8 cellular contexts compared by ENCODE assay signal in genomic region chr5:76402880-76403712, GRCh38. TPM values are rescaled to one million over a fixed set of nuclear protein-coding genes. Genes with fewer than 3 reads are reported as not detected.
DNase-seq lines count a peak whose midpoint lies in the region; ATAC-seq and TF ChIP-seq lines count a peak whose summit lies in the region.

A gene with protein sequence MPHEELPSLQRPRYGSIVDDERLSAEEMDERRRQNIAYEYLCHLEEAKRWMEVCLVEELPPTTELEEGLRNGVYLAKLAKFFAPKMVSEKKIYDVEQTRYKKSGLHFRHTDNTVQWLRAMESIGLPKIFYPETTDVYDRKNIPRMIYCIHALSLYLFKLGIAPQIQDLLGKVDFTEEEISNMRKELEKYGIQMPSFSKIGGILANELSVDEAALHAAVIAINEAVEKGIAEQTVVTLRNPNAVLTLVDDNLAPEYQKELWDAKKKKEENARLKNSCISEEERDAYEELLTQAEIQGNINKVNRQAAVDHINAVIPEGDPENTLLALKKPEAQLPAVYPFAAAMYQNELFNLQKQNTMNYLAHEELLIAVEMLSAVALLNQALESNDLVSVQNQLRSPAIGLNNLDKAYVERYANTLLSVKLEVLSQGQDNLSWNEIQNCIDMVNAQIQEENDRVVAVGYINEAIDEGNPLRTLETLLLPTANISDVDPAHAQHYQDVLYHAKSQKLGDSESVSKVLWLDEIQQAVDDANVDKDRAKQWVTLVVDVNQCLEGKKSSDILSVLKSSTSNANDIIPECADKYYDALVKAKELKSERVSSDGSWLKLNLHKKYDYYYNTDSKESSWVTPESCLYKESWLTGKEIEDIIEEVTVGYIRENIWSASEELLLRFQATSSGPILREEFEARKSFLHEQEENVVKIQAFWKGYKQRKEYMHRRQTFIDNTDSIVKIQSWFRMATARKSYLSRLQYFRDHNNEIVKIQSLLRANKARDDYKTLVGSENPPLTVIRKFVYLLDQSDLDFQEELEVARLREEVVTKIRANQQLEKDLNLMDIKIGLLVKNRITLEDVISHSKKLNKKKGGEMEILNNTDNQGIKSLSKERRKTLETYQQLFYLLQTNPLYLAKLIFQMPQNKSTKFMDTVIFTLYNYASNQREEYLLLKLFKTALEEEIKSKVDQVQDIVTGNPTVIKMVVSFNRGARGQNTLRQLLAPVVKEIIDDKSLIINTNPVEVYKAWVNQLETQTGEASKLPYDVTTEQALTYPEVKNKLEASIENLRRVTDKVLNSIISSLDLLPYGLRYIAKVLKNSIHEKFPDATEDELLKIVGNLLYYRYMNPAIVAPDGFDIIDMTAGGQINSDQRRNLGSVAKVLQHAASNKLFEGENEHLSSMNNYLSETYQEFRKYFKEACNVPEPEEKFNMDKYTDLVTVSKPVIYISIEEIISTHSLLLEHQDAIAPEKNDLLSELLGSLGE (N-terminal part only) (plus strand): TSS chr5:76403285. CDS start chr5:76403546, 261 bp downstream.

- H3K4me3 Mint-ChIP-seq in nephron: peak within 1 kb of the TSS; percentile 95 to 98 (median 97)
- peak within 1 kb of the TSS; percentile 90 to 99 for H3K4me3 Mint-ChIP-seq in stimulated activated naive CD8-positive, alpha-beta T cell treated with anti-CD3 and anti-CD28 coated beads, Interleukin-15, amount 100 ng/mL, for 72 hours

- H3K4me1 ChIP-seq in OCI-LY7 (ENCODE audit: insufficient read depth, low read length, poor library complexity, severe bottlenecking) (peaks cover 54% of the 10 kb centered on the region), fibroblast of lung (ENCODE audit: control insufficient read depth, extremely low read depth, insufficient read depth, low read length) (no peaks in the 10 kb centered on the region)

- H3K79me2 ChIP-seq in OCI-LY7 (ENCODE audit: insufficient read depth, low read depth, low read length) (peaks cover 40% of the 10 kb centered on the region; the same call in 1 of the 2 replicates), fibroblast of lung (ENCODE audit: control insufficient read depth, insufficient read depth, low read length) (no peaks in the 10 kb centered on the region)

- peaks cover 9% of the 10 kb centered on the region for H3K4me1 Mint-ChIP-seq in nephron
- H3K4me1 Mint-ChIP-seq in stimulated activated naive CD8-positive, alpha-beta T cell treated with anti-CD3 and anti-CD28 coated beads, Interleukin-15, amount 100 ng/mL, for 72 hours: peaks cover 38% of the 10 kb centered on the region

- H3K27me3 Mint-ChIP-seq in nephron (ENCODE audit: low read depth): peaks cover 9% of the 10 kb centered on the region
- H3K27me3 Mint-ChIP-seq in stimulated activated naive CD8-positive, alpha-beta T cell treated with anti-CD3 and anti-CD28 coated beads, Interleukin-15, amount 100 ng/mL, for 72 hours: no peaks in the 10 kb centered on the region

- no peak within 1 kb of the TSS for H3K9ac ChIP-seq in fibroblast of lung (ENCODE audit: insufficient read depth, low read length)

- H3K9me3 ChIP-seq in OCI-LY7 (ENCODE audit: low read length): peaks cover 2% of the 10 kb centered on the region
- no peaks in the 10 kb centered on the region for H3K9me3 ChIP-seq in fibroblast of lung (ENCODE audit: control insufficient read depth, insufficient read depth, low read depth, low read length)

- H3K4me3 ChIP-seq in OCI-LY7 (ENCODE audit: low read depth, low read length, poor library complexity, severe bottlenecking) (peak within 1 kb of the TSS; percentile 93), fibroblast of lung (replicated peaks in 1 of 4; ENCODE audit: control extremely low read depth in 1 of 4, insufficient read depth in 1 of 4, low read depth in 3 of 4, low read length in 4 of 4) (peak within 1 kb of the TSS; percentile 45 to 72 (median 54))

- peaks cover 12% of the 10 kb centered on the region for H3K36me3 ChIP-seq in OCI-LY7 (ENCODE audit: insufficient read depth, low read length)
- no peaks in the 10 kb centered on the region for H3K36me3 ChIP-seq in fibroblast of lung (ENCODE audit: control insufficient read depth, insufficient read depth, low read length)

- peak; percentile 82 for TF ChIP-seq CTCF in OCI-LY7 (conservative IDR thresholded peaks at IDR 0.05; ENCODE audit: low read length)
- TF ChIP-seq CTCF in fibroblast of lung (conservative IDR thresholded peaks at IDR 0.05 in 1 of 2, IDR thresholded peaks at IDR 0.05 in 1 of 2; ENCODE audit: low read depth in 1 of 2, low read length in 2 of 2): peak; percentile 23 to 27
- peak; percentile 76 to 88 (median 77) for TF ChIP-seq CTCF in nephron (IDR thresholded peaks at IDR 0.05; ENCODE audit: unreplicated experiment in 3 of 3)

- no peaks in the 10 kb centered on the region for H3K9me2 ChIP-seq in OCI-LY7 (ENCODE audit: insufficient read depth, low read length)

- peak; percentile 71 for DNase-seq in AG08396 (ENCODE audit: low spot score)
- DNase-seq in OCI-LY7 (ENCODE audit: low spot score): peak; percentile 91
- peak; percentile 71 for DNase-seq in activated T-cell treated with anti-CD3 and anti-CD28 coated beads for 4 hours
- peak; percentile 52 to 67 for DNase-seq in fibroblast of lung (ENCODE audit: low read depth in 2 of 2)
- DNase-seq in stimulated activated naive CD8-positive, alpha-beta T cell treated with anti-CD3 and anti-CD28 coated beads, Interleukin-15, amount 100 ng/mL, for 72 hours: peak; percentile 89 to 93

- H4K20me1 ChIP-seq in OCI-LY7 (ENCODE audit: insufficient read depth, low read length): no peaks in the 10 kb centered on the region
- H4K20me1 ChIP-seq in fibroblast of lung (ENCODE audit: control insufficient read depth, extremely low read depth, insufficient read depth, low read length): no peaks in the 10 kb centered on the region

- peak within 1 kb of the TSS; percentile 84 for H3K4me2 ChIP-seq in OCI-LY7 (ENCODE audit: low read length)
- H3K4me2 ChIP-seq in fibroblast of lung (ENCODE audit: extremely low read depth, insufficient read depth, low read length): peak within 1 kb of the TSS; percentile 81

- H3K27ac ChIP-seq in OCI-LY7 (ENCODE audit: low read depth, low read length, poor library complexity, severe bottlenecking): peak within 1 kb of the TSS; percentile 94
- no peak within 1 kb of the TSS for H3K27ac ChIP-seq in fibroblast of lung (ENCODE audit: insufficient read depth, low read length)

- CTCF ChIA-PET in OCI-LY7 (lab: Charles Lee; ENCODE audit: unreplicated experiment): interaction anchor here (0.8 to 1.2 kb wide), 4 partner anchors 14 to 180 kb away, joined by 3 to 6 read pairs (median 6); no protein-coding TSS in a partner anchor

- no peaks in the 10 kb centered on the region for H3K9me3 Mint-ChIP-seq in nephron
- H3K9me3 Mint-ChIP-seq in stimulated activated naive CD8-positive, alpha-beta T cell treated with anti-CD3 and anti-CD28 coated beads, Interleukin-15, amount 100 ng/mL, for 72 hours: no peaks in the 10 kb centered on the region

- intact Hi-C loops in OCI-LY7 (cut with micrococcal nuclease; ENCODE audit: unreplicated experiment): loop anchor here (1.0 to 10.0 kb wide), 5 partner anchors 52 to 238 kb away; no protein-coding TSS in a partner anchor

- H3K27ac Mint-ChIP-seq in nephron: peak within 1 kb of the TSS; percentile 49 to 92 (median 86)
- peak within 1 kb of the TSS; percentile 97 to 100 for H3K27ac Mint-ChIP-seq in stimulated activated naive CD8-positive, alpha-beta T cell treated with anti-CD3 and anti-CD28 coated beads, Interleukin-15, amount 100 ng/mL, for 72 hours

- peak within 1 kb of the TSS; percentile 80 for H2AFZ ChIP-seq in OCI-LY7 (ENCODE audit: low read length)
- peak within 1 kb of the TSS; percentile 40 for H2AFZ ChIP-seq in fibroblast of lung (ENCODE audit: low read length)

- ATAC-seq in GM18868 (IDR thresholded peaks at IDR 0.05; ENCODE audit: unreplicated experiment) (peak; percentile 55), HG03095 (IDR thresholded peaks at IDR 0.05; ENCODE audit: unreplicated experiment) (peak; percentile 60)
- ATAC-seq in stimulated activated naive CD8-positive, alpha-beta T cell treated with anti-CD3 and anti-CD28 coated beads, Interleukin-15, amount 100 ng/mL, for 72 hours: peak; percentile 61

- POLR2A ChIA-PET in OCI-LY7 (lab: Charles Lee): interaction anchor here (0.6 to 2.9 kb wide), 12 partner anchors 15 to 204 kb away, joined by 3 to 16 read pairs (median 4); no protein-coding TSS in a partner anchor

- BruUV-seq in OCI-LY7 (replicated peaks; lab: Mats Ljungman, UMichigan): no TSS peak

- no peaks in the 10 kb centered on the region for H3K36me3 Mint-ChIP-seq in nephron (ENCODE audit: low read depth)

- peaks cover 28% of the 10 kb centered on the region for H3K27me3 ChIP-seq in fibroblast of lung (ENCODE audit: control insufficient read depth, insufficient read depth, low read length)

RNA-seq across cellular contexts. Expression of the gene that starts here (rescaled TPM):
- total RNA-seq in OCI-LY7 (2014; rRNA removed; shearing (Covaris generic)): 30.0 and 49.9 TPM in 2 replicates
- total RNA-seq in OCI-LY7 (2022) (48.7 and 50.2 TPM in 2 replicates), fibroblast of lung (7.9 and 8.5 TPM in 2 replicates)
- polyA plus RNA-seq in fibroblast of lung: 5.1 and 7.0 TPM in 2 replicates
- 3.8 and 4.9 TPM in 2 replicates for polyA plus RNA-seq in fibroblast of lung (2012)
- not detected in 2 replicates for polyA minus RNA-seq in fibroblast of lung (ENCODE audit: low replicate concordance)

Comparison
In these comparisons a context has a peak if more than half of its experiments do, and no peak if none do; other contexts are left out.
1. CTCF ChIP-seq: peak in every context shown above with its lines; median percentile 82 in OCI-LY7; 77 in nephron; 25 in fibroblast of lung.